ENCODE assay signal across 8 cellular contexts in genomic region chr16:79599256-79599836, GRCh38. TPM values are rescaled to one million over a fixed set of nuclear protein-coding genes. Genes with fewer than 3 reads are reported as not detected.
DNase-seq lines count a peak whose midpoint lies in the region; ATAC-seq, FAIRE-seq and TF ChIP-seq lines count a peak whose summit lies in the region.

No MANE protein-coding gene starts in this region.

- peak overlapping the region; percentile 95 for H3K4me2 ChIP-seq in A549
- H3K4me2 ChIP-seq in KMS-11: peak overlapping the region; percentile 30; the same call in 1 of the 2 replicates

- TF ChIP-seq CTCF in A549 (IDR thresholded peaks at IDR 0.05) (no peak), KMS-11 (conservative IDR thresholded peaks at IDR 0.05; ENCODE audit: low read depth, low read length) (no peak), ascending aorta (IDR thresholded peaks at IDR 0.05) (no peak)

- FAIRE-seq in A549 (lab: Jason Lieb, UNC) (no peak), small intestine (lab: Jason Lieb, UNC) (no peak)

- no peak for TF ChIP-seq RAD21 in A549 (conservative IDR thresholded peaks at IDR 0.05 in 1 of 2, IDR thresholded peaks at IDR 0.05 in 1 of 2)

- 0% methylated on average over 2 of the region's 79 CpGs for WGBS in A549 (ENCODE audit: missing lambda C conversion rate)
- 0 to 5% (median 2%) methylated on average over 52 to 79 of the region's 79 CpGs for WGBS in small intestine, 3 donors

- H3K4me3 ChIP-seq in A549 (peak overlapping the region; percentile 49), KMS-11 (IDR thresholded peaks at IDR 0.05; ENCODE audit: insufficient read depth, low read depth, low read length) (no peak overlapping the region), ascending aorta (peak overlapping the region; percentile 80 to 97), iPS-18a (ENCODE audit: low read length) (peak overlapping the region; percentile 67), small intestine (ENCODE audit: low read depth in 1 of 2, low read length in 2 of 2) (peak overlapping the region; percentile 69 to 76)

- no peaks in the 10 kb centered on the region for H4K20me1 ChIP-seq in KMS-11 (ENCODE audit: insufficient read depth)

- CTCF ChIA-PET in A549 (lab: Yijun Ruan, JAX): interaction anchor here (0.5 to 0.9 kb wide), 2 partner anchors 493 to 1482 kb away, joined by 3 to 4 read pairs; no protein-coding TSS in a partner anchor

- peak overlapping the region; percentile 84 for H3K9ac ChIP-seq in KMS-11
- peak overlapping the region; percentile 29 for H3K9ac ChIP-seq in iPS-18a (ENCODE audit: low read length)

- H3K9me3 ChIP-seq in A549 (no peaks in the 10 kb centered on the region), ascending aorta (no peaks in the 10 kb centered on the region), iPS-18a (ENCODE audit: control insufficient read depth, low read depth, low read length) (no peaks in the 10 kb centered on the region), small intestine (ENCODE audit: control insufficient read depth, low read depth) (no peaks in the 10 kb centered on the region)

- intact Hi-C loops in ascending aorta (cut with DNase I): loop anchor here (5.0 kb wide), 1 partner anchor 1502 kb away; the partner anchor contains the start of gene WWOX

- TF ChIP-seq POLR2A in A549 (IDR thresholded peaks at IDR 0.05; ENCODE audit: low read length): no peak

- H3K27me3 ChIP-seq in KMS-11 (ENCODE audit: insufficient read depth, low read depth): no peaks in the 10 kb centered on the region
- H3K27me3 ChIP-seq in ascending aorta: no peaks in the 10 kb centered on the region
- H3K27me3 ChIP-seq in iPS-18a (ENCODE audit: control insufficient read depth, insufficient read depth, low read length): peaks cover 12% of the 10 kb centered on the region
- H3K27me3 ChIP-seq in small intestine (ENCODE audit: control insufficient read depth in 2 of 2, insufficient read depth in 2 of 2, low read length in 2 of 2): no peaks in the 10 kb centered on the region

- H2AFZ ChIP-seq in KMS-11 (ENCODE audit: low read depth): no peak overlapping the region

- H3K4me1 ChIP-seq in A549: peaks cover 5% of the 10 kb centered on the region; the same call in 1 of the 3 replicates
- peaks cover 29% of the 10 kb centered on the region for H3K4me1 ChIP-seq in KMS-11 (ENCODE audit: low read depth, poor library complexity, severe bottlenecking)
- H3K4me1 ChIP-seq in ascending aorta: peaks cover 6 to 8% of the 10 kb centered on the region in 2 donors
- H3K4me1 ChIP-seq in iPS-18a (ENCODE audit: control insufficient read depth, low read depth, low read length): peaks cover 24% of the 10 kb centered on the region
- peaks cover 0 to 3% of the 10 kb centered on the region in 2 donors for H3K4me1 ChIP-seq in small intestine (ENCODE audit: control insufficient read depth in 2 of 2, insufficient read depth in 1 of 2, low read depth in 1 of 2, low read length in 1 of 2)

- peak; percentile 4 to 20 for ATAC-seq in A549
- ATAC-seq in GM18858 (IDR thresholded peaks at IDR 0.05; ENCODE audit: unreplicated experiment): no peak

- peak; percentile 16 to 31 for DNase-seq in A549 (ENCODE audit: low read depth in 1 of 2, low spot score in 1 of 2)
- DNase-seq in ascending aorta (ENCODE audit: low spot score in 2 of 2): peak in 1 of 2 donors; percentile 68
- peak; percentile 29 for DNase-seq in small intestine
- no peak for DNase-seq in NCI-H2196 treated with DMSO at 0.1 percent for 48 hours (lab: John Stamatoyannopoulos, UW; ENCODE audit: unreplicated experiment)
- no peak for DNase-seq in SK-N-DZ (ENCODE audit: low spot score)

- POLR2A ChIA-PET in A549 (lab: Yijun Ruan, JAX): no interaction called here

- H3K36me3 ChIP-seq in KMS-11 (ENCODE audit: insufficient read depth) (0 out of 2 replicates have a peak, but pooled peaks cover 7% of the 10 kb centered on the region), ascending aorta (no peaks in the 10 kb centered on the region), iPS-18a (ENCODE audit: control insufficient read depth, low read depth, low read length) (no peaks in the 10 kb centered on the region), small intestine (ENCODE audit: control insufficient read depth in 2 of 2, insufficient read depth in 2 of 2, low read length in 2 of 2) (peaks cover 0 to 8% of the 10 kb centered on the region in 2 donors)

- H3K27ac ChIP-seq in A549 (0 out of 6 replicates have a peak overlapping the region, but pooled peaks of 1 of the 2 experiments have one; percentile 60), KMS-11 (peak overlapping the region; percentile 95), ascending aorta (peak overlapping the region; percentile 83 to 94), iPS-18a (ENCODE audit: low read length) (no peak overlapping the region), small intestine (ENCODE audit: low read depth in 1 of 2, low read length in 1 of 2) (peak overlapping the region; percentile 92 to 96)

- TF ChIP-seq EP300 in A549 (IDR thresholded peaks at IDR 0.05): no peak

- peaks cover 49% of the 10 kb centered on the region for H3K79me2 ChIP-seq in KMS-11 (ENCODE audit: insufficient read depth, low read depth)

TF ChIP-seq in A549, 52 proteins besides CTCF, POLR2A, EP300 and RAD21:
- TF ChIP-seq RFX5 (IDR thresholded peaks at IDR 0.05) (no peak), BCL3 (IDR thresholded peaks at IDR 0.05) (no peak), ZNF302 (CRISPR knock-in tag; IDR thresholded peaks at IDR 0.05) (no peak), SMC3 (IDR thresholded peaks at IDR 0.05) (0 out of 3 replicates have a peak, but pooled peaks have one; percentile 2)

RNA-seq across cellular contexts. Expression of gene MAF, which starts 1.2 kb away (rescaled TPM):
- 0.37 and 0.41 TPM in 2 replicates for polyA plus RNA-seq in A549 (2011; rRNA removed)
- 0.45 and 0.66 TPM in 2 replicates for polyA plus RNA-seq in A549 (2012; cell fraction: cytosol; rRNA removed)
- 0.44 and 0.62 TPM in 2 replicates for polyA plus RNA-seq in A549 (2012; cell fraction: nucleus; rRNA removed)
- 0.12 to 0.22 TPM (median 0.14 TPM) in 3 replicates for polyA plus RNA-seq in A549 (2017; fragmentation: RNase III; extraction: RNeasy Plus Mini Kit Qiagen cat#74134 plus additional on column Dnase treatment)
- polyA minus RNA-seq in A549 (2011; rRNA and poly(A)+ RNA removed): 0.33 and 0.34 TPM in 2 replicates
- 41.1 TPM for total RNA-seq in ascending aorta
- polyA plus RNA-seq in small intestine: 10 to 100 TPM; 23.7 to 65.9 (median 59.5) TPM
- polyA plus RNA-seq in SK-N-DZ (2014; cell fraction: cytosol; rRNA removed): not detected in 2 replicates
- polyA plus RNA-seq in SK-N-DZ (2014; cell fraction: nucleus; rRNA removed): not detected in 2 replicates

Comparison
In these comparisons a context has a peak if more than half of its experiments do, and no peak if none do; other contexts are left out.
1. DNase-seq: peak in A549 (2 of 2) and small intestine (single experiment); none in NCI-H2196 treated with DMSO at 0.1 percent for 48 hours (single experiment) and SK-N-DZ (single experiment).
2. RNA of gene MAF, which starts 1.2 kb away (polyA plus RNA-seq): 23.7 to 65.9 TPM in small intestine; 0.12 to 0.66 TPM in A549; every median in the first group is over 10 times any median in the second.